20 cellular contexts compared by ENCODE assay signal in genomic region chr5:41736641-41737040, GRCh38.
"Had no signal": no experiment of that assay in that cellular context is flagged by ENCODE, and none has a peak within 500 bp of the region (broad histone marks: within the 10 kb centered on the region; RNA-seq: fewer than 3 reads in every experiment).

No MANE protein-coding gene starts in this region.

- DNase-seq: activated CD4-positive, alpha-beta T cell treated with anti-CD3 and anti-CD28 coated beads for 1 hour; activated CD8-positive, alpha-beta memory T cell treated with anti-CD3 and anti-CD28 coated beads for 24 hours; activated CD8-positive, alpha-beta memory T cell treated with anti-CD3 and anti-CD28 coated beads, Interleukin-2, amount 50 U/mL, for 48 hours; activated gamma-delta T cell; amniotic stem cell; central memory CD4-positive, alpha-beta T cell; effector CD4-positive, alpha-beta T cell; foreskin melanocyte; glutamatergic neuron; hypothalamus; lower lobe of right lung; nucleus accumbens; posterior cingulate gyrus; sigmoid colon; stimulated activated naive CD4-positive, alpha-beta T cell treated with Interleukin-2 at 50 U/mL for 16 hours; SW 1271; thyroid gland; WERI-Rb-1 had no signal

- H3K4me3 ChIP-seq: coronary artery, esophagus muscularis mucosa, lower lobe of right lung, sigmoid colon, thyroid gland had no signal
